ENCODE assay signal across 25 cellular contexts in genomic region chr13:46476174-46476573, GRCh38.
"Had no signal": no experiment of that assay in that cellular context is flagged by ENCODE, and none has a peak within 500 bp of the region (broad histone marks: within the 10 kb centered on the region; RNA-seq: fewer than 3 reads in every experiment).

No MANE protein-coding gene starts in this region.

- H3K36me3 ChIP-seq: heart left ventricle, stomach, suprapubic skin, tibial nerve had no signal

- DNase-seq: activated B cell treated with CpG ODN at 0.5 μM for 24 hours; activated CD4-positive, alpha-beta T cell treated with anti-CD3 and anti-CD28 coated beads for 36 hours; activated CD4-positive, alpha-beta T cell treated with anti-CD3 and anti-CD28 coated beads, Interleukin-2, amount 50 U/mL, for 4 hours; activated CD8-positive, alpha-beta memory T cell treated with anti-CD3 and anti-CD28 coated beads for 24 hours; activated CD8-positive, alpha-beta memory T cell treated with anti-CD3 and anti-CD28 coated beads, Interleukin-2, amount 50 U/mL, for 4 hours; activated effector memory CD4-positive, alpha-beta T cell treated with anti-CD3 and anti-CD28 coated beads, Interleukin-2, amount 50 U/mL, for 16 hours; activated naive CD4-positive, alpha-beta T cell treated with anti-CD3 and anti-CD28 coated beads, Interleukin-2, amount 10 ng/mL, durations not matched to agents 7 days and 5 days; activated T-cell treated with anti-CD3 and anti-CD28 coated beads, Interleukin-2, amount 50 U/mL, for 48 hours; central memory CD4-positive, alpha-beta T cell; dermis blood vessel endothelial cell; effector CD8-positive, alpha-beta T cell; erythroblast; heart left ventricle; left cardiac atrium; mucosa of descending colon; nephron progenitor cell; right cardiac atrium; stimulated activated CD4-positive, alpha-beta T cell treated with anti-CD3 and anti-CD28 coated beads, Interleukin-1b, Interleukin-23, amount 100 ng/mL, for 48 hours; stomach; SW 1271; T-helper 17 cell had no signal

- H2AFZ ChIP-seq: parathyroid adenoma had no signal

- H3K9ac ChIP-seq: parathyroid adenoma had no signal

- H3K27ac ChIP-seq: heart left ventricle, parathyroid adenoma, stomach, suprapubic skin had no signal

- H3K9me3 ChIP-seq: mucosa of descending colon, stomach, suprapubic skin, tibial nerve had no signal

- H3K79me2 ChIP-seq: parathyroid adenoma had no signal

- ATAC-seq: activated CD4-positive, alpha-beta T cell treated with anti-CD3 and anti-CD28 coated beads for 36 hours; left cardiac atrium; mucosa of descending colon; right cardiac atrium; T-helper 17 cell had no signal

- H3K4me3 ChIP-seq: heart left ventricle, mucosa of descending colon, skin epidermis, stomach, suprapubic skin, tibial nerve had no signal

- H3K4me1 ChIP-seq: heart left ventricle, parathyroid adenoma, stomach had no signal

- H3K27me3 ChIP-seq: heart left ventricle, stomach, suprapubic skin, tibial nerve had no signal
